Comparison of ENCODE assay signal across 22 cellular contexts in the genomic region with DNA sequence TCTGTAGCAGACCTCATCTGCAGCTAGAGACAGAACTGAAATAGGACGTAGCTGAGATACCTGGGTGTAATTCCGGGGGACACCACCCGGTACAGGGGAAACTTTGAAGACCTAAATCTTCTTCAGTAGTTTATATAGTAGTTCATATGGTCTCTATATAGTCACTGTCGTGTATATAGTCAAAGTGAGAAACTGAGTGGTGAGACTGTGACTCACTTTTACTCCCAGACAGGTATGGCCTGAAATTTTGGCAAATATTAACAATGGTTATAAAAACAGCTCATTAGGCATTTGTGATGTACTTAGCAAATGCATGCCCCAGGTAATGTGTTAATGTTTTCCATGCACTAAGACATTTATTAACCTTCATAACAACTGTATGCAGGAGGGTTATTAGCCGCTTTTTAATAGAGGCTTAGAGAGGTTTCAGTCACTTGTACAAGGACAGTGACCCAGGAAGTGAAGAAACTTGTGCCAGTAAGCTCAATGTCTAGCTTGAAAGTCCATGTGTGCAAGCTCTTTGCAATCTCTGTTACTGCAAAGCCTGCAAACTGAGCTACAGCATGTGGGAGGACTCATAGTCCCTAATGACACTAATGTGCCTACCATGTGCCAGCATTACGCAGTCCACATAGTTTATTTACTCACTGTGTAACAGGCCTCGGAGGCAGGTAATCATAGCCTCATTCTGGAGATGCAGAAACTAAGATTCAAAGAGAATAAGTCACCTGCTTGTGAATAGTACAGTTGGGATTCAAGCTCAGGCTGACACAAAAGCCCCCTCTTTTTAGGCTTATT.
A peak's percentile ranks its signal among the peaks of the same experiment; 100 is the strongest.
DNase-seq lines count a peak whose midpoint lies in the region; ATAC-seq and FAIRE-seq lines count a peak whose summit lies in the region.
"Had no signal": no experiment of that assay in that cellular context is flagged by ENCODE, and none has a peak within 500 bp of the region (broad histone marks: within the 10 kb centered on the region; RNA-seq: fewer than 3 reads in every experiment).

No MANE protein-coding gene starts in this region.

- H3K4me3 ChIP-seq in trophoblast cell (ENCODE audit: low read depth, low read length) (no peak overlapping the region), H7 (ENCODE audit: insufficient read depth, low read depth, low read length) (no peak overlapping the region)
- H3K4me3 ChIP-seq: heart right ventricle, lung had no signal

- H2BK120ac ChIP-seq in trophoblast cell (ENCODE audit: insufficient read depth, low read length, poor library complexity): no peak overlapping the region

- intact Hi-C loops in left cardiac atrium (cut with DNase I): no loop called here

- DNase-seq in GM18507 (ENCODE audit: extremely low spot score, insufficient read length, low read depth) (no peak), left cardiac atrium (no peak), trophoblast cell (no peak), H7 (no peak)
- no peak for DNase-seq in stimulated activated naive CD4-positive, alpha-beta T cell (lab: John Stamatoyannopoulos, UW)
- DNase-seq: activated naive CD4-positive, alpha-beta T cell treated with anti-CD3 and anti-CD28 coated beads, Interleukin-2, amount 10 ng/mL, durations not matched to agents 7 days and 5 days; activated T-cell treated with anti-CD3 and anti-CD28 coated beads, Interleukin-2, amount 50 U/mL, for 24 hours; COR-L47; dermis blood vessel endothelial cell; DND-41; heart right ventricle; NCI-H510A treated with DMSO at 0.1 percent for 48 hours; occipital lobe; stimulated activated CD4-positive, alpha-beta T cell treated with anti-CD3 and anti-CD28 coated beads, Interleukin-12 subunit alpha, Interleukin-12 subunit beta, amount 100 ng/mL, for 4 hours; stimulated activated CD8-positive, alpha-beta memory T cell treated with anti-CD3 and anti-CD28 coated beads, Interleukin-4, amount 100 ng/mL, for 48 hours; T1000 had no signal

- FAIRE-seq in GM18507 (lab: Jason Lieb, UNC): peak; percentile 44
- FAIRE-seq: endothelial cell of umbilical vein, GM19239 had no signal

- no CpG with 5 or more reads among the region's 7 CpGs for WGBS in trophoblast cell (ENCODE audit: extremely low coverage, insufficient coverage, insufficient read length)

- no peak overlapping the region for H3K27ac ChIP-seq in trophoblast cell (ENCODE audit: low read depth, low read length)
- H3K27ac ChIP-seq: heart right ventricle had no signal

- H2AK5ac ChIP-seq in trophoblast cell (ENCODE audit: low read length): no peak overlapping the region

- no peaks in the 10 kb centered on the region for H3K36me3 ChIP-seq in trophoblast cell (ENCODE audit: control insufficient read depth in 1 of 2, insufficient read depth in 2 of 2, low read length in 2 of 2)
- H3K36me3 ChIP-seq in H7 (replicated peaks; ENCODE audit: control insufficient read depth, insufficient read depth, low read length): no peaks in the 10 kb centered on the region
- H3K36me3 ChIP-seq: heart right ventricle had no signal

- H2AFZ ChIP-seq in trophoblast cell (ENCODE audit: insufficient read depth, low read length, poor library complexity): no peak overlapping the region

- H3K23ac ChIP-seq in trophoblast cell (ENCODE audit: low read length): no peak overlapping the region

- no peak overlapping the region for H2BK12ac ChIP-seq in trophoblast cell (ENCODE audit: low read length)

- no peak overlapping the region for H4K8ac ChIP-seq in trophoblast cell (ENCODE audit: low read depth, low read length)

- H3K4ac ChIP-seq in trophoblast cell (ENCODE audit: low read depth, low read length): no peak overlapping the region

- no peaks in the 10 kb centered on the region for H3K4me1 ChIP-seq in trophoblast cell (ENCODE audit: control insufficient read depth in 1 of 2, insufficient read depth in 2 of 2, low read length in 2 of 2)
- H3K4me1 ChIP-seq: heart right ventricle had no signal

- H3K9ac ChIP-seq in trophoblast cell (ENCODE audit: low read length): no peak overlapping the region

- H2BK5ac ChIP-seq in trophoblast cell (ENCODE audit: low read depth, low read length, poor library complexity): no peak overlapping the region

- no peak overlapping the region for H4K91ac ChIP-seq in trophoblast cell (ENCODE audit: low read depth, low read length)

- ATAC-seq in GM19467 (IDR thresholded peaks at IDR 0.05; ENCODE audit: unreplicated experiment) (peak; percentile 74), HG03175 (IDR thresholded peaks at IDR 0.05; ENCODE audit: unreplicated experiment) (peak; percentile 58), esophagus mucosa (peak; percentile 22), left cardiac atrium (no peak)
- ATAC-seq: heart right ventricle had no signal

- H3K79me2 ChIP-seq in trophoblast cell (ENCODE audit: control insufficient read depth, insufficient read depth, low read length, poor library complexity): no peaks in the 10 kb centered on the region

- no peak overlapping the region for H3K18ac ChIP-seq in trophoblast cell (ENCODE audit: low read length)

- H3K14ac ChIP-seq in trophoblast cell (ENCODE audit: low read length): no peak overlapping the region

- peaks cover 3% of the 10 kb centered on the region for H3K9me3 ChIP-seq in trophoblast cell (ENCODE audit: insufficient read depth, low read depth, low read length)

- no peak overlapping the region for H4K12ac ChIP-seq in trophoblast cell (ENCODE audit: low read depth, low read length)

- H3K27me3 ChIP-seq in trophoblast cell (ENCODE audit: insufficient read depth, low read length) (no peaks in the 10 kb centered on the region), H7 (ENCODE audit: control insufficient read depth, insufficient read depth, low read length) (no peaks in the 10 kb centered on the region)

- no peak overlapping the region for H3K4me2 ChIP-seq in trophoblast cell (ENCODE audit: low read length)

- H3K79me1 ChIP-seq in trophoblast cell (ENCODE audit: low read length): no peaks in the 10 kb centered on the region

Comparison
In these comparisons a context has a peak if more than half of its experiments do, and no peak if none do; other contexts are left out.
1. ATAC-seq: peak in GM19467 (single experiment), HG03175 (single experiment) and esophagus mucosa (single experiment); none in left cardiac atrium (0 of 2).